Comparison of ENCODE assay signal across 1 cellular context in genomic region chr3:102790742-102791141, GRCh38.
TF ChIP-seq lines count a peak whose summit lies in the region.

No MANE protein-coding gene starts in this region.

TF ChIP-seq in IMR-90, 13 proteins besides CTCF, POLR2A, EP300 and RAD21:
- no peak for TF ChIP-seq RFX5 (IDR thresholded peaks at IDR 0.05; ENCODE audit: low read depth, low read length)
- no peak for TF ChIP-seq NFE2L2 (IDR thresholded peaks at IDR 0.05; ENCODE audit: low read depth, low read length)
- no peak for TF ChIP-seq MXI1 (IDR thresholded peaks at IDR 0.05; ENCODE audit: borderline replicate concordance, low read depth, low read length)
- no peak for TF ChIP-seq BHLHE40 (IDR thresholded peaks at IDR 0.05; ENCODE audit: low read depth, low read length)
- TF ChIP-seq MAFK (IDR thresholded peaks at IDR 0.05; ENCODE audit: low read depth, low read length), result no peak
- TF ChIP-seq ELK1 (IDR thresholded peaks at IDR 0.05; ENCODE audit: borderline replicate concordance, low read depth, low read length), result no peak
- TF ChIP-seq FOS (IDR thresholded peaks at IDR 0.05; ENCODE audit: low read depth, low read length), result no peak
- TF ChIP-seq MAZ (IDR thresholded peaks at IDR 0.05; ENCODE audit: borderline replicate concordance, low read depth, low read length), result no peak
- no peak for TF ChIP-seq CHD1 (IDR thresholded peaks at IDR 0.05; ENCODE audit: low read depth, low read length)
- no peak for TF ChIP-seq RCOR1 (IDR thresholded peaks at IDR 0.05; ENCODE audit: insufficient replicate concordance, low read length)
- TF ChIP-seq USF2 (IDR thresholded peaks at IDR 0.05; ENCODE audit: low read depth, low read length), result no peak
- no peak for TF ChIP-seq CEBPB (IDR thresholded peaks at IDR 0.05; ENCODE audit: low read depth, low read length)
